ENCODE assay signal across 12 cellular contexts in genomic region chr22:24845036-24845918, GRCh38. TPM values are rescaled to one million over a fixed set of nuclear protein-coding genes. Genes with fewer than 3 reads are reported as not detected.
DNase-seq lines count a peak whose midpoint lies in the region; TF ChIP-seq lines count a peak whose summit lies in the region.
"Had no signal": no experiment of that assay in that cellular context is flagged by ENCODE, and none has a peak within 500 bp of the region (broad histone marks: within the 10 kb centered on the region; RNA-seq: fewer than 3 reads in every experiment).

No MANE protein-coding gene starts in this region.

- H3K4me3 ChIP-seq in foreskin fibroblast (ENCODE audit: low read depth in 1 of 2, low read length in 2 of 2) (no peak overlapping the region), Karpas-422 (ENCODE audit: low read length) (no peak overlapping the region), tibial nerve (no peak overlapping the region)

- H2AFZ ChIP-seq in Karpas-422 (ENCODE audit: low read length): no peak overlapping the region

- no peak for TF ChIP-seq POLR2A in tibial nerve (IDR thresholded peaks at IDR 0.05)

- H3K36me3 ChIP-seq in Karpas-422 (ENCODE audit: insufficient read depth, low read length) (no peaks in the 10 kb centered on the region), tibial nerve (no peaks in the 10 kb centered on the region)

- WGBS in tibial nerve, 2 donors: 68% methylated on average over 13 of the region's 13 CpGs

- no peak for TF ChIP-seq EP300 in tibial nerve (IDR thresholded peaks at IDR 0.05)

- H3K9me3 ChIP-seq in Karpas-422 (ENCODE audit: low read length) (no peaks in the 10 kb centered on the region), tibial nerve (no peaks in the 10 kb centered on the region)

- H3K27me3 ChIP-seq in Karpas-422 (ENCODE audit: low read length) (no peaks in the 10 kb centered on the region), tibial nerve (no peaks in the 10 kb centered on the region)

- DNase-seq in activated gamma-delta T cell treated with Interleukin-2 at 50 U/mL for 16 hours: peak; percentile 6
- no peak for DNase-seq in activated gamma-delta T cell (lab: John Stamatoyannopoulos, UW)
- DNase-seq in RPMI8226: peak; percentile 47
- DNase-seq in foreskin fibroblast: peak; percentile 3 to 46
- DNase-seq in stromal cell of bone marrow (ENCODE audit: low read depth): peak; percentile 41
- no peak for DNase-seq in Karpas-422
- DNase-seq in NCI-H1930 (lab: John Stamatoyannopoulos, UW): no peak
- no peak for DNase-seq in tibial nerve (ENCODE audit: low spot score in 2 of 2)
- DNase-seq: activated CD8-positive, alpha-beta memory T cell treated with anti-CD3 and anti-CD28 coated beads for 24 hours; activated naive CD8-positive, alpha-beta T cell treated with anti-CD3 and anti-CD28 coated beads, Interleukin-2, amount 50 U/mL, for 24 hours; NCI-H1417; NCI-H69 had no signal

- H3K79me2 ChIP-seq in Karpas-422 (ENCODE audit: low read length): no peaks in the 10 kb centered on the region

- no peaks in the 10 kb centered on the region for H4K20me1 ChIP-seq in Karpas-422 (ENCODE audit: insufficient read depth, low read depth, low read length)

- H3K27ac ChIP-seq in Karpas-422 (ENCODE audit: low read length): no peak overlapping the region
- no peak overlapping the region for H3K27ac ChIP-seq in tibial nerve

- no peaks in the 10 kb centered on the region for H3K4me1 ChIP-seq in Karpas-422 (ENCODE audit: low read length)
- no peaks in the 10 kb centered on the region for H3K4me1 ChIP-seq in tibial nerve

- no peaks in the 10 kb centered on the region for H3K9me2 ChIP-seq in Karpas-422 (replicated peaks; ENCODE audit: insufficient read depth, low read length)

- H3K9ac ChIP-seq in Karpas-422 (ENCODE audit: low read length): no peak overlapping the region

- no peak overlapping the region for H3K4me2 ChIP-seq in Karpas-422 (ENCODE audit: low read depth, low read length, poor library complexity, severe bottlenecking)

- TF ChIP-seq CTCF in foreskin fibroblast (IDR thresholded peaks at IDR 0.05; ENCODE audit: low read depth, low read length): no peak
- TF ChIP-seq CTCF in tibial nerve (IDR thresholded peaks at IDR 0.05): no peak

RNA-seq across cellular contexts. Expression of gene SGSM1, which starts 39.3 kb away (rescaled TPM):
- not detected in 2 replicates for total RNA-seq in Karpas-422 (2014; rRNA removed; shearing (Covaris generic); ENCODE audit: low replicate concordance)
- total RNA-seq in tibial nerve: 1 to 10 TPM in 1 of 4 donors, under 1 TPM in 3; 0.22 to 1.5 (median 0.70) TPM

Comparison
In these comparisons a context has a peak if more than half of its experiments do, and no peak if none do; other contexts are left out.
1. DNase-seq: peak in activated gamma-delta T cell treated with Interleukin-2 at 50 U/mL for 16 hours (single experiment), RPMI8226 (single experiment), foreskin fibroblast (2 of 2) and stromal cell of bone marrow (single experiment); none in activated gamma-delta T cell (single experiment), Karpas-422 (single experiment), NCI-H1930 (0 of 2) and tibial nerve (0 of 2).